Comparison of ENCODE assay signal across 22 cellular contexts in the genomic region with DNA sequence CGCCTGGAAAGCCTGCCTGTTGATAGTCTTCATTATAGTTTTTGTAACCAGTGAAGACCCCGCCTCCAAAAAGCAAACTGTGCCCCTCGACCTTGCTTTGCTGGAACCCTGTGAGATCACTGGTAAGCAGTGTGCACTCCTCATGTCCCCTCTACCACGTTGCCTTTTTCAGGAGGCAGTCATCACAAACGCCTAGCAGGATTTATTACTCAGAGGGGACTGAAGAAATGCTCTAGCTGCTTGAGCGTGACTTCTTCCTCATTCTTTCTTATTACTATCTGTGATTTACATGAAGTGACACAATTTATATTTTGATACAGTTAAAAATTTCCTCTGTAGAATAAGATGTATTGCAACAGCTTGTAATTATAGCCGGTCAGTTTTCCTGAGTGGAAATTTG. TPM values are rescaled to one million over a fixed set of nuclear protein-coding genes. Genes with fewer than 3 reads are reported as not detected.
DNase-seq lines count a peak whose midpoint lies in the region; ATAC-seq, FAIRE-seq and TF ChIP-seq lines count a peak whose summit lies in the region.
"Had no signal": no experiment of that assay in that cellular context is flagged by ENCODE, and none has a peak within 500 bp of the region (broad histone marks: within the 10 kb centered on the region; RNA-seq: fewer than 3 reads in every experiment).

No MANE protein-coding gene starts in this region.

- peaks cover 6% of the 10 kb centered on the region; the same call in 1 of the 2 replicates for H3K9me3 ChIP-seq in Caco-2
- H3K9me3 ChIP-seq: BE2C; BLaER1 treated with 17β-estradiol and CSF1 and Interleukin-3, amounts not matched to agents 10 nM and 100 nM had no signal

- ATAC-seq in HG02571 (IDR thresholded peaks at IDR 0.05; ENCODE audit: unreplicated experiment): no peak

- H3K9me3 Mint-ChIP-seq in Caco-2 (ENCODE audit: unreplicated experiment): peaks cover 37% of the 10 kb centered on the region
- H3K9me3 Mint-ChIP-seq: CD14-positive monocyte; CD4-positive, alpha-beta T cell; CD8-positive, alpha-beta memory T cell had no signal

- H3K27me3 Mint-ChIP-seq in Caco-2 (ENCODE audit: insufficient read depth, unreplicated experiment): no peaks in the 10 kb centered on the region

- intact Hi-C loops in Caco-2 (cut with micrococcal nuclease; ENCODE audit: unreplicated experiment): no loop called here

- CTCF ChIA-PET in Caco-2 (lab: Charles Lee): no interaction called here

- peak; percentile 16 for FAIRE-seq in HTR-8/SVneo (lab: Jason Lieb, UNC)
- FAIRE-seq: A204.1, G401.6, GM12892, H1 had no signal

- H3K36me3 ChIP-seq in Caco-2 (ENCODE audit: control insufficient read depth, insufficient read depth, low read length): no peaks in the 10 kb centered on the region
- H3K36me3 ChIP-seq: BE2C; BLaER1 treated with 17β-estradiol and CSF1 and Interleukin-3, amounts not matched to agents 10 nM and 100 nM had no signal

- no TSS peak for BruUV-seq in Caco-2 (replicated peaks; lab: Mats Ljungman, UMichigan)

- no peak for DNase-seq in Caco-2
- no peak for DNase-seq in HTR-8/SVneo (ENCODE audit: insufficient read length, low spot score)
- peak; percentile 10 for DNase-seq in kidney glomerular epithelial cell (lab: John Stamatoyannopoulos, UW)
- DNase-seq in renal cortical epithelial cell (ENCODE audit: low read depth): peak; percentile 34
- DNase-seq in activated T-cell treated with anti-CD3 and anti-CD28 coated beads for 4 hours: no peak
- no peak for DNase-seq in NCI-H510A treated with DMSO at 0.1 percent for 48 hours (lab: John Stamatoyannopoulos, UW)
- no peak for DNase-seq in SHP77 treated with DMSO at 0.1 percent for 48 hours (lab: John Stamatoyannopoulos, UW)
- DNase-seq: AML-193; BE2C; CD4-positive, alpha-beta T cell; CD8-positive, alpha-beta memory T cell; DMS153; DND-41; H7; HCEC 1CT had no signal

- H3K4me1 Mint-ChIP-seq in Caco-2 (ENCODE audit: low read depth, unreplicated experiment): peaks cover 33% of the 10 kb centered on the region
- H3K4me1 Mint-ChIP-seq: CD14-positive monocyte; CD8-positive, alpha-beta memory T cell had no signal

- H3K4me1 ChIP-seq in Caco-2: peaks cover 46% of the 10 kb centered on the region
- H3K4me1 ChIP-seq: BE2C; BLaER1 treated with 17β-estradiol and CSF1 and Interleukin-3, amounts not matched to agents 10 nM and 100 nM had no signal

- peak overlapping the region; percentile 31 for H3K27ac Mint-ChIP-seq in Caco-2 (ENCODE audit: unreplicated experiment)
- H3K27ac Mint-ChIP-seq: CD14-positive monocyte; CD4-positive, alpha-beta T cell; CD8-positive, alpha-beta memory T cell had no signal

- H3K27me3 ChIP-seq in Caco-2 (replicated peaks; ENCODE audit: control insufficient read depth, insufficient read depth, low read length): no peaks in the 10 kb centered on the region
- H3K27me3 ChIP-seq: BLaER1 treated with 17β-estradiol and CSF1 and Interleukin-3, amounts not matched to agents 10 nM and 100 nM had no signal

- no peak overlapping the region for H3K4me3 ChIP-seq in Caco-2 (ENCODE audit: low read depth, low read length)
- H3K4me3 ChIP-seq: BLaER1 treated with 17β-estradiol and CSF1 and Interleukin-3, amounts not matched to agents 10 nM and 100 nM had no signal

- H3K4me3 Mint-ChIP-seq in Caco-2 (ENCODE audit: unreplicated experiment): no peak overlapping the region
- H3K4me3 Mint-ChIP-seq: CD14-positive monocyte; CD4-positive, alpha-beta T cell; CD8-positive, alpha-beta memory T cell had no signal

- POLR2A ChIA-PET in Caco-2 (lab: Charles Lee): no interaction called here

- H3K36me3 Mint-ChIP-seq in Caco-2 (ENCODE audit: insufficient read depth, unreplicated experiment): no peaks in the 10 kb centered on the region
- H3K36me3 Mint-ChIP-seq: CD14-positive monocyte had no signal

- no peak for TF ChIP-seq CTCF in Caco-2 (IDR thresholded peaks at IDR 0.05; ENCODE audit: insufficient read depth in 1 of 2, low read depth in 1 of 2, low read length in 1 of 2, severe bottlenecking in 1 of 2, unreplicated experiment in 1 of 2)

RNA-seq across cellular contexts. Expression of a gene that starts 6.5 kb away (rescaled TPM):
- total RNA-seq in Caco-2 (2022): 7.4 and 7.9 TPM in 2 replicates
- total RNA-seq in renal cortical epithelial cell: not detected in 2 replicates
- total RNA-seq: CD4-positive, alpha-beta T cell; CD8-positive, alpha-beta memory T cell; H1; H7 had no signal

RNA-seq across cellular contexts. Expression of a gene that starts 11.5 kb away (rescaled TPM):
- total RNA-seq in Caco-2 (2022) (not detected in 2 replicates), renal cortical epithelial cell (not detected in 2 replicates)
- total RNA-seq: CD4-positive, alpha-beta T cell; CD8-positive, alpha-beta memory T cell; H1; H7 had no signal

RNA-seq across cellular contexts. Expression of a gene that starts 14.5 kb away (rescaled TPM):
- not detected in 2 replicates for total RNA-seq in Caco-2 (2022)
- total RNA-seq in renal cortical epithelial cell: not detected in 2 replicates
- total RNA-seq: CD4-positive, alpha-beta T cell; CD8-positive, alpha-beta memory T cell; H1; H7 had no signal

RNA-seq across cellular contexts. Expression of a gene that starts 15.8 kb away (rescaled TPM):
- total RNA-seq in Caco-2 (2022) (not detected in 2 replicates), renal cortical epithelial cell (not detected in 2 replicates)
- total RNA-seq: CD4-positive, alpha-beta T cell; CD8-positive, alpha-beta memory T cell; H1; H7 had no signal

RNA-seq across cellular contexts. Expression of a gene that starts 19.2 kb away (rescaled TPM):
- total RNA-seq in Caco-2 (2022) (not detected in 2 replicates), renal cortical epithelial cell (not detected in 2 replicates)
- total RNA-seq: CD4-positive, alpha-beta T cell; CD8-positive, alpha-beta memory T cell; H1; H7 had no signal

Comparison
In these comparisons a context has a peak if more than half of its experiments do, and no peak if none do; other contexts are left out.
1. DNase-seq: peak in kidney glomerular epithelial cell (single experiment) and renal cortical epithelial cell (single experiment); none in Caco-2 (0 of 2), HTR-8/SVneo (single experiment), activated T-cell treated with anti-CD3 and anti-CD28 coated beads for 4 hours (single experiment), NCI-H510A treated with DMSO at 0.1 percent for 48 hours (single experiment) and SHP77 treated with DMSO at 0.1 percent for 48 hours (single experiment).